9 cellular contexts compared by ENCODE assay signal in the genomic region with DNA sequence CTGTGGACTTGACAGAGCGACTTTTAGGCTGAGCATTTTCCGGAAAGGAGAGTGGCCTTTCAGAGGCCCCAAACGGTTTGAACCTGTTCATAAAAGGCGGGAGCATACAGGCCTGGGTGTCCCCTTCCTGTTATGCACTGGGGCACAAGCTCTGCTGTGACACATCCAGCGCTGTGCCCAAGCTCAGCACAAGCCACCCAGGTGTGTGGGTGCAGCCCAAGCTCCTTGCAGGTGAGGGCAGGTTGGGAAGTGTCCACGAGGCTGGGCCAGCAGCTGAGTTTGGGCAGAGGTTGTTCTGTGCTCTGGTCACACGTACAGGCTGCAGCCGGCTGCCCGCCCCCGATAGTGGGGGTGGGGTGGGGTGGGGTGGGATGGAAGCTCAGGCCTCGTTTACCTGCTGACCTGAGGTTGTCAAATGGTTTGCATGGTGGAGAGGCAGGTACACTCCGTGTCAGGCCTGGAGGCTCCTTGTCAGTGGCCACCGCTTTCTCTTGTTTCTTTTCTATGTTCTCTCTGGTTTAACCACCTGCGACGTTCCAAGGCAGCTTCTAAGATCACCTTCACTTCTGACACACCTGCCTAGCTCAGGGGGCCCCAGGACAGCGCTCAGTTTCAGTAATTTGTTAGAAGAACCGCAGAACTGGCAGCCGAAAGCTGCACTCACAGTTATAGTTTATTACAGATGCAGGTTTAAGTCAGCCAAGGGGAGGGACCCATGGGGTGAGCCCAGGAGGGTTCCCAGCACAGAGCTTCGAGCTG.
DNase-seq lines count a peak whose midpoint lies in the region; ATAC-seq and TF ChIP-seq lines count a peak whose summit lies in the region.
"Had no signal": no experiment of that assay in that cellular context is flagged by ENCODE, and none has a peak within 500 bp of the region (broad histone marks: within the 10 kb centered on the region; RNA-seq: fewer than 3 reads in every experiment).

No MANE protein-coding gene starts in this region.

- no peak for ATAC-seq in RWPE2 (ENCODE audit: low read depth)
- peak; percentile 11 for ATAC-seq in left lobe of liver

- H3K4me1 Mint-ChIP-seq in activated naive CD4-positive, alpha-beta T cell treated with anti-CD3 and anti-CD28 coated beads, Interleukin-2, amount 50 U/mL, for 24 hours = peaks cover 65% of the 10 kb centered on the region

- intact Hi-C loops in thyroid gland (cut with DNase I) = no loop called here

- H3K9me3 ChIP-seq in RWPE2 (ENCODE audit: severe bottlenecking) (no peaks in the 10 kb centered on the region), thyroid gland (no peaks in the 10 kb centered on the region)
- H3K9me3 ChIP-seq: thoracic aorta had no signal

- H3K36me3 Mint-ChIP-seq in activated naive CD4-positive, alpha-beta T cell treated with anti-CD3 and anti-CD28 coated beads, Interleukin-2, amount 50 U/mL, for 24 hours = no peaks in the 10 kb centered on the region

- TF ChIP-seq CTCF in RWPE2 (IDR thresholded peaks at IDR 0.05; ENCODE audit: poor library complexity, severe bottlenecking) (no peak), thyroid gland (IDR thresholded peaks at IDR 0.05) (no peak)

- H3K4me3 ChIP-seq in RWPE2 (ENCODE audit: severe bottlenecking) (no peak overlapping the region), thyroid gland (replicated peaks in 1 of 3) (no peak overlapping the region)
- H3K4me3 ChIP-seq: thoracic aorta had no signal

- no peak for DNase-seq in activated naive CD4-positive, alpha-beta T cell treated with Interleukin-2 at 50 U/mL for 16 hours
- DNase-seq in RWPE2 (ENCODE audit: low spot score) (no peak), left lobe of liver (ENCODE audit: low spot score) (no peak), thyroid gland (peak in 1 of 2 donors; percentile 36), SW480 (ENCODE audit: low spot score) (no peak), COR-L47 (lab: John Stamatoyannopoulos, UW) (no peak), ecto neural progenitor cell (ENCODE audit: low spot score) (no peak)

- 68 to 77% methylated on average over 13 of the region's 19 CpGs for WGBS in thyroid gland, 2 donors

- TF ChIP-seq POLR2A in thyroid gland (IDR thresholded peaks at IDR 0.05) = no peak

- H3K36me3 ChIP-seq in RWPE2 (ENCODE audit: low read depth) (no peaks in the 10 kb centered on the region), thyroid gland (no peaks in the 10 kb centered on the region)
- H3K36me3 ChIP-seq: thoracic aorta had no signal

- H3K27ac ChIP-seq in RWPE2 (ENCODE audit: poor library complexity, severe bottlenecking) = peak overlapping the region; percentile 17
- H3K27ac ChIP-seq in thyroid gland = peak overlapping the region; percentile 87 to 93 (median 90)

- no peak overlapping the region for H3K4me3 Mint-ChIP-seq in activated naive CD4-positive, alpha-beta T cell treated with anti-CD3 and anti-CD28 coated beads, Interleukin-2, amount 50 U/mL, for 24 hours

- H3K9me3 Mint-ChIP-seq in activated naive CD4-positive, alpha-beta T cell treated with anti-CD3 and anti-CD28 coated beads, Interleukin-2, amount 50 U/mL, for 24 hours = no peaks in the 10 kb centered on the region

- H3K27ac Mint-ChIP-seq in activated naive CD4-positive, alpha-beta T cell treated with anti-CD3 and anti-CD28 coated beads, Interleukin-2, amount 50 U/mL, for 24 hours = peak overlapping the region; percentile 59

- H3K27me3 ChIP-seq in RWPE2 (ENCODE audit: insufficient read depth, poor library complexity, severe bottlenecking) (no peaks in the 10 kb centered on the region), thyroid gland (no peaks in the 10 kb centered on the region)

- peaks cover 5% of the 10 kb centered on the region for H3K4me1 ChIP-seq in RWPE2 (ENCODE audit: insufficient read depth, poor library complexity, severe bottlenecking)
- peaks cover 44 to 73% of the 10 kb centered on the region in 2 donors for H3K4me1 ChIP-seq in thyroid gland

- H3K27me3 Mint-ChIP-seq in activated naive CD4-positive, alpha-beta T cell treated with anti-CD3 and anti-CD28 coated beads, Interleukin-2, amount 50 U/mL, for 24 hours = no peaks in the 10 kb centered on the region
